Comparison of ENCODE assay signal across 9 cellular contexts in the genomic region with DNA sequence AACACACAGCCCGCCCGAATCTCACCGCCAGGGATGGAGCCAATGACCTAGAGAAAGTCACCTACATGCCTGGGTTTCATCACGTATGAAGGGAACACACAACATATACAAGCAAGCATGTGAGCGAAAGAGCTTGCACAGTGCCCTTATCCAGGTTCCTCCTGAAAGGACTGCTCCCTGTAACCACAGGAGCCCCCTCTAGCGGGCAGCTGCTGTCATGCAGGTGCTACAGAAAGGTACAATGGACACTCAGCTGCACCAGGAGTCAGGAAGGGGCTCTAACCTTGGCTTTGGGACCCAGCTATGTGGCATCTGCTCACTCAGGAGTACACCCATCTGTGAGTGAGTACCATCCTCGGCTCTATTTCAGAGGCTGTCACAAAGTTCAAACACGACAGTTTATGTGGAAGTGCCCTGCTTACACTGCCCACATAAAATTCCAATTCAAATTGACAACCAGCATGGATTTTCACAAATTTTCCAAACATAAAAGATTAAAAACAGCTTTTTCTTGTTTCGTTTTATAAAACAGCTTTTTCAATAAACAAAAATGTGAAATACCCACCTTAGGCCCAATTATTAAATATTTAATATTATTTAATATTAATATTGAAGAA. TPM values are rescaled to one million over a fixed set of nuclear protein-coding genes. Genes with fewer than 3 reads are reported as not detected.
DNase-seq lines count a peak whose midpoint lies in the region; ATAC-seq and TF ChIP-seq lines count a peak whose summit lies in the region.
"Had no signal": no experiment of that assay in that cellular context is flagged by ENCODE, and none has a peak within 500 bp of the region (broad histone marks: within the 10 kb centered on the region; RNA-seq: fewer than 3 reads in every experiment).

No MANE protein-coding gene starts in this region.

- H4K20me1 ChIP-seq in PC-9 (ENCODE audit: insufficient read depth): peaks cover 29% of the 10 kb centered on the region

- H3K79me2 ChIP-seq in PC-9 (ENCODE audit: low read depth): peaks cover 43% of the 10 kb centered on the region

- H3K4me1 Mint-ChIP-seq in CD8-positive, alpha-beta T cell (ENCODE audit: low read depth): peaks cover 29% of the 10 kb centered on the region

- H3K27ac ChIP-seq in CD8-positive, alpha-beta T cell (ENCODE audit: low read depth, low read length): no peak overlapping the region
- H3K27ac ChIP-seq in PC-9 (no peak overlapping the region), vagina (no peak overlapping the region)

- CTCF ChIA-PET in CD8-positive, alpha-beta T cell (lab: Charles Lee): interaction anchor here (0.7 to 2.1 kb wide), 5 partner anchors 9 to 120 kb away, joined by 3 to 9 read pairs (median 3); no protein-coding TSS in a partner anchor
- CTCF ChIA-PET in PC-9 (lab: Charles Lee): interaction anchor here (0.7 kb wide), 1 partner anchor 46 kb away, joined by 3 read pairs; no protein-coding TSS in a partner anchor

- TF ChIP-seq POLR2A in vagina (IDR thresholded peaks at IDR 0.05): no peak

- intact Hi-C loops in CD8-positive, alpha-beta T cell (cut with DNase I, micrococcal nuclease): loop anchor here (5.0 to 10.0 kb wide), 5 partner anchors 563 to 1957 kb away; partner anchors contain the start of genes ASB1 (in 1 of the 2), CAPN10 (in 1 of the 2), SCLY (in 1 of the 2) and STK25 (in 1 of the 2)
- intact Hi-C loops in PC-9 (cut with micrococcal nuclease; ENCODE audit: unreplicated experiment) (loop anchor here (10.0 kb wide), 1 partner anchor 123 kb away; the partner anchor contains the start of gene OTOS), vagina (cut with DNase I) (no loop called here)

- peak; percentile 35 for ATAC-seq in CD8-positive, alpha-beta T cell
- ATAC-seq in HG03442 (IDR thresholded peaks at IDR 0.05; ENCODE audit: unreplicated experiment): peak; percentile 33
- ATAC-seq in HG03039 (IDR thresholded peaks at IDR 0.05; ENCODE audit: unreplicated experiment): no peak

- peak; percentile 15 to 68 (median 62) for DNase-seq in CD8-positive, alpha-beta T cell
- DNase-seq in PC-9: peak; percentile 47 to 75
- DNase-seq in activated T-helper 1 cell treated with Interleukin-2 at 50 U/mL for 16 hours (ENCODE audit: low read depth): peak; percentile 37
- peak; percentile 35 to 77 for DNase-seq in foreskin fibroblast
- peak; percentile 45 for DNase-seq in pons (ENCODE audit: low spot score)
- no peak for DNase-seq in vagina (ENCODE audit: extremely low spot score in 2 of 2)

- BruUV-seq in PC-9 (replicated peaks; lab: Mats Ljungman, UMichigan): no TSS peak

- POLR2A ChIA-PET in CD8-positive, alpha-beta T cell (lab: Charles Lee): no interaction called here
- POLR2A ChIA-PET in PC-9 (lab: Charles Lee; ENCODE audit: unreplicated experiment): no interaction called here

- peaks cover 14% of the 10 kb centered on the region for H3K4me1 ChIP-seq in CD8-positive, alpha-beta T cell (ENCODE audit: insufficient read depth, low read length)
- H3K4me1 ChIP-seq in PC-9 (replicated peaks; ENCODE audit: insufficient read depth) (peaks cover 17% of the 10 kb centered on the region), vagina (peaks cover 28% of the 10 kb centered on the region)

- H3K9me2 ChIP-seq in PC-9 (ENCODE audit: insufficient read depth): no peaks in the 10 kb centered on the region

- peaks cover 51% of the 10 kb centered on the region for H3K36me3 Mint-ChIP-seq in CD8-positive, alpha-beta T cell

- H2AFZ ChIP-seq in PC-9: no peak overlapping the region

- H3K9me3 ChIP-seq in CD8-positive, alpha-beta T cell (ENCODE audit: low read length): no peaks in the 10 kb centered on the region
- H3K9me3 ChIP-seq in PC-9 (ENCODE audit: insufficient read depth, low read depth) (no peaks in the 10 kb centered on the region), vagina (no peaks in the 10 kb centered on the region)

- no peak overlapping the region for H3K27ac Mint-ChIP-seq in CD8-positive, alpha-beta T cell

- no peaks in the 10 kb centered on the region for H3K27me3 Mint-ChIP-seq in CD8-positive, alpha-beta T cell (ENCODE audit: low read depth)

- no peaks in the 10 kb centered on the region for H3K9me3 Mint-ChIP-seq in CD8-positive, alpha-beta T cell

- no peak overlapping the region for H3K4me3 ChIP-seq in CD8-positive, alpha-beta T cell (ENCODE audit: low read depth, low read length)
- no peak overlapping the region for H3K4me3 ChIP-seq in PC-9
- no peak overlapping the region for H3K4me3 ChIP-seq in foreskin fibroblast (ENCODE audit: low read depth in 1 of 2, low read length in 2 of 2)
- H3K4me3 ChIP-seq in vagina: no peak overlapping the region

- peaks cover 4% of the 10 kb centered on the region for H3F3A ChIP-seq in PC-9 (ENCODE audit: insufficient read depth, low read depth)

- no peak overlapping the region for H3K4me2 ChIP-seq in PC-9

- H3K36me3 ChIP-seq in CD8-positive, alpha-beta T cell (ENCODE audit: insufficient read depth, low read length): peaks cover 30% of the 10 kb centered on the region
- H3K36me3 ChIP-seq in PC-9 (ENCODE audit: low read depth) (peaks cover 28% of the 10 kb centered on the region), vagina (peaks cover 0 to 40% of the 10 kb centered on the region in 2 donors)

- H3K27me3 ChIP-seq in CD8-positive, alpha-beta T cell (ENCODE audit: insufficient read depth, low read length): no peaks in the 10 kb centered on the region
- H3K27me3 ChIP-seq in PC-9 (ENCODE audit: insufficient read depth, low read depth) (no peaks in the 10 kb centered on the region), vagina (no peaks in the 10 kb centered on the region)

- no peak overlapping the region for H3K4me3 Mint-ChIP-seq in CD8-positive, alpha-beta T cell

- TF ChIP-seq CTCF in CD8-positive, alpha-beta T cell (IDR thresholded peaks at IDR 0.05): peak; percentile 82
- TF ChIP-seq CTCF in PC-9 (conservative IDR thresholded peaks at IDR 0.05) (peak; percentile 89), foreskin fibroblast (IDR thresholded peaks at IDR 0.05; ENCODE audit: low read depth, low read length) (peak; percentile 90), vagina (IDR thresholded peaks at IDR 0.05) (peak in 2 of 3 experiments; percentile 44 to 45)

RNA-seq across cellular contexts. Expression of gene NDUFA10, which starts 3.5 kb away (rescaled TPM):
- total RNA-seq in CD8-positive, alpha-beta T cell: 10 to 100 TPM; 98.2 to 99.8 TPM
- 277 and 282 TPM in 2 replicates for total RNA-seq in PC-9 (2021)
- 72.2 TPM for total RNA-seq in vagina

RNA-seq across cellular contexts. Expression of gene OR6B2, which starts 8.6 kb away (rescaled TPM):
- total RNA-seq in CD8-positive, alpha-beta T cell: not detected
- total RNA-seq in PC-9 (2021): not detected in 2 replicates
- not detected for total RNA-seq in vagina
- total RNA-seq: urinary bladder had no signal

RNA-seq across cellular contexts. Expression of gene OR6B3, which starts 31.7 kb away (rescaled TPM):
- not detected for total RNA-seq in CD8-positive, alpha-beta T cell
- total RNA-seq in PC-9 (2021) (not detected in 2 replicates), vagina (not detected)
- total RNA-seq: urinary bladder had no signal

Comparison
In these comparisons a context has a peak if more than half of its experiments do, and no peak if none do; other contexts are left out.
1. DNase-seq: peak in CD8-positive, alpha-beta T cell (7 of 7), PC-9 (2 of 2), activated T-helper 1 cell treated with Interleukin-2 at 50 U/mL for 16 hours (single experiment), foreskin fibroblast (2 of 2) and pons (single experiment); none in vagina (0 of 2).
2. Peak in every context shown above with its lines, with median percentiles within 50 percentile points of each other: CTCF ChIP-seq.